ENCODE assay signal across 11 cellular contexts in the genomic region with DNA sequence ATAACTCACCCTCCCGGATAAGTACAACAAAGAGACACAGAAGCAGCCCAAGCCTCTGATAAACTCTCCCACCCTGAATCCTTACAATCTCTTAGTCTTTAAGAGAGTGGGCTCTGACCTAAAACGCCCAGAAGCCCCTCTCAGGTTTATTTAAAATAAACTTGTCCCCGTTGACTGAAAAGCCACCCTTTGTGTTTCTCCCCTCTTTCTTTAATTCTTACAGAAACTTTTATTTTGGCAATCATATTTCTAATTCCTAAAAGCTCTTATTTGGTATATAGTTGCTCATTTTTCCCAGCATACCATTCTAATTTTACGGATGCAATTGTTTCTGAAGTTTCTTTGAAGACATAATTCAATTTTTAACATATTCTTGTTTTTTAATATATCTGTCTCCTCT.
"Had no signal": no experiment of that assay in that cellular context is flagged by ENCODE, and none has a peak within 500 bp of the region (broad histone marks: within the 10 kb centered on the region; RNA-seq: fewer than 3 reads in every experiment).

No MANE protein-coding gene starts in this region.

- ATAC-seq: GM23338, HCT116 had no signal

- H3K4me1 ChIP-seq: HAP-1 had no signal

- FAIRE-seq: H1, H54 had no signal

- H3K4me2 ChIP-seq: GM23338 had no signal

- DNase-seq: GM23248, GOT3, H7, H9, HCEC 1CT, HFFc6 had no signal

- H3K36me3 ChIP-seq: HAP-1 had no signal

- H2AFZ ChIP-seq: GM23248, GM23338 had no signal

- H3K9ac ChIP-seq: GM23248 had no signal

- H3K27ac ChIP-seq: GM23248 had no signal

- H3K4me3 ChIP-seq: GM23248, GM23338, HAP-1 had no signal
